In genomic region chr17:62627219-62627903, GRCh38 we compare ENCODE assay signal across 8 cellular contexts. TPM values are rescaled to one million over a fixed set of nuclear protein-coding genes. Genes with fewer than 3 reads are reported as not detected.
DNase-seq lines count a peak whose midpoint lies in the region; ATAC-seq and TF ChIP-seq lines count a peak whose summit lies in the region.

Gene MRC2 (plus strand): TSS chr17:62627670. CDS start chr17:62627803, 133 bp downstream.

- H3K27ac ChIP-seq in muscle layer of colon (ENCODE audit: low read depth, low read length) = peak within 1 kb of the TSS; percentile 76

- no peaks in the 10 kb centered on the region for H3K9me3 Mint-ChIP-seq in activated CD4-positive, alpha-beta memory T cell treated with anti-CD3 and anti-CD28 coated beads for 36 hours

- H3K36me3 ChIP-seq in GM06990 (ENCODE audit: control insufficient read depth, insufficient read depth, low read length) (no peaks in the 10 kb centered on the region), muscle layer of colon (ENCODE audit: insufficient read depth, low read length) (no peaks in the 10 kb centered on the region)

- peaks cover 13% of the 10 kb centered on the region for H3K27me3 Mint-ChIP-seq in activated CD4-positive, alpha-beta memory T cell treated with anti-CD3 and anti-CD28 coated beads for 36 hours

- H3K4me3 Mint-ChIP-seq in activated CD4-positive, alpha-beta memory T cell treated with anti-CD3 and anti-CD28 coated beads for 36 hours = peak within 1 kb of the TSS; percentile 78

- H3K9me3 ChIP-seq in muscle layer of colon (ENCODE audit: low read length) = no peaks in the 10 kb centered on the region

- H3K27me3 ChIP-seq in GM06990 (replicated peaks; ENCODE audit: control insufficient read depth, insufficient read depth, low read length) (no peaks in the 10 kb centered on the region; the same call in 1 of the 2 replicates), muscle layer of colon (ENCODE audit: control insufficient read depth in 1 of 2, insufficient read depth in 2 of 2, low read length in 2 of 2) (peaks cover 0 to 32% of the 10 kb centered on the region in 2 donors)

- CTCF ChIA-PET in activated CD4-positive, alpha-beta memory T cell treated with anti-CD3 and anti-CD28 coated beads for 36 hours (lab: Charles Lee) = no interaction called here

- peaks cover 16% of the 10 kb centered on the region for H3K4me1 ChIP-seq in muscle layer of colon (ENCODE audit: insufficient read depth, low read length)

- intact Hi-C loops in activated CD4-positive, alpha-beta memory T cell treated with anti-CD3 and anti-CD28 coated beads for 36 hours (cut with micrococcal nuclease) = no loop called here

- no peak within 1 kb of the TSS for H3K9ac ChIP-seq in muscle layer of colon (ENCODE audit: low read length)

- no peak for TF ChIP-seq CTCF in GM06990 (IDR thresholded peaks at IDR 0.05; ENCODE audit: insufficient read depth, low read length, poor library complexity, severe bottlenecking)

- ATAC-seq in esophagus mucosa = peak; percentile 43
- ATAC-seq in stimulated activated naive CD8-positive, alpha-beta T cell treated with anti-CD3 and anti-CD28 coated beads, Interleukin-15, Interleukin-2, amounts not matched to agents 100 U/mL and 50 U/mL, for 24 hours = peak; percentile 63
- no peak for ATAC-seq in GM19463 (IDR thresholded peaks at IDR 0.05; ENCODE audit: unreplicated experiment)

- H3K4me3 ChIP-seq in GM06990 (replicated peaks; ENCODE audit: low read depth, low read length) = peak within 1 kb of the TSS; percentile 62
- peak within 1 kb of the TSS; percentile 34 to 50 for H3K4me3 ChIP-seq in muscle layer of colon (ENCODE audit: low read depth in 1 of 2, low read length in 2 of 2)

- H3K4me1 Mint-ChIP-seq in activated CD4-positive, alpha-beta memory T cell treated with anti-CD3 and anti-CD28 coated beads for 36 hours (ENCODE audit: low read depth) = peaks cover 15% of the 10 kb centered on the region

- peak within 1 kb of the TSS; percentile 74 for H3K27ac Mint-ChIP-seq in activated CD4-positive, alpha-beta memory T cell treated with anti-CD3 and anti-CD28 coated beads for 36 hours

- peaks cover 4% of the 10 kb centered on the region for H3K36me3 Mint-ChIP-seq in activated CD4-positive, alpha-beta memory T cell treated with anti-CD3 and anti-CD28 coated beads for 36 hours

- DNase-seq in GM06990 (ENCODE audit: extremely low read depth, insufficient read length) (peak; percentile 53), Kasumi-1 (lab: John Stamatoyannopoulos, UW) (peak; percentile 78 to 85), NCI-H345 treated with DMSO at 0.1 percent for 48 hours (lab: John Stamatoyannopoulos, UW; ENCODE audit: unreplicated experiment) (no peak)
- peak; percentile 63 for DNase-seq in activated CD4-positive, alpha-beta memory T cell treated with anti-CD3 and anti-CD28 coated beads for 36 hours
- peak; percentile 62 for DNase-seq in stimulated activated naive CD8-positive, alpha-beta T cell treated with anti-CD3 and anti-CD28 coated beads, Interleukin-15, Interleukin-2, amounts not matched to agents 100 U/mL and 50 U/mL, for 24 hours

- POLR2A ChIA-PET in activated CD4-positive, alpha-beta memory T cell treated with anti-CD3 and anti-CD28 coated beads for 36 hours (lab: Charles Lee) = no interaction called here

RNA-seq across cellular contexts. Expression of gene MRC2, which starts in this region (rescaled TPM):
- total RNA-seq in activated CD4-positive, alpha-beta memory T cell treated with anti-CD3 and anti-CD28 coated beads for 36 hours = 10 to 100 TPM; 11.2 to 12.5 TPM
- 34.0 TPM for total RNA-seq in esophagus mucosa
